11 cellular contexts compared by ENCODE assay signal in genomic region chr14:29403091-29403490, GRCh38.
"Had no signal": no experiment of that assay in that cellular context is flagged by ENCODE, and none has a peak within 500 bp of the region (broad histone marks: within the 10 kb centered on the region; RNA-seq: fewer than 3 reads in every experiment).

No MANE protein-coding gene starts in this region.

- FAIRE-seq: H1, H54 had no signal

- DNase-seq: GM23248, GOT3, H7, H9, HCEC 1CT, HFFc6 had no signal

- H3K4me1 ChIP-seq: HAP-1 had no signal

- H3K27ac ChIP-seq: GM23248 had no signal

- H3K36me3 ChIP-seq: HAP-1 had no signal

- ATAC-seq: GM23338, HCT116 had no signal

- H3K9me3 ChIP-seq: HAP-1 had no signal

- H3K4me3 ChIP-seq: GM23248, GM23338, HAP-1 had no signal
